Comparison of ENCODE assay signal across 9 cellular contexts in genomic region chr12:119128527-119128926, GRCh38. TPM values are rescaled to one million over a fixed set of nuclear protein-coding genes. Genes with fewer than 3 reads are reported as not detected.
"Had no signal": no experiment of that assay in that cellular context is flagged by ENCODE, and none has a peak within 500 bp of the region (broad histone marks: within the 10 kb centered on the region; RNA-seq: fewer than 3 reads in every experiment).

No MANE protein-coding gene starts in this region.

- H3K4me1 ChIP-seq: HAP-1 had no signal

- H3K9me3 ChIP-seq: HAP-1 had no signal

- ATAC-seq: HCT116, HepG2 had no signal

- DNase-seq: GM23248, GOT3, H7, HFFc6 had no signal

- H3K4me3 Mint-ChIP-seq: HFFc6, IgD-negative memory B cell had no signal

- H3K27ac ChIP-seq: GM23248, HL-60 had no signal

- H3K36me3 Mint-ChIP-seq: IgD-negative memory B cell had no signal

- H3K27ac Mint-ChIP-seq: HFFc6, IgD-negative memory B cell had no signal

- H3K27me3 Mint-ChIP-seq: IgD-negative memory B cell had no signal

- H3K9ac ChIP-seq: GM23248 had no signal

- H3K36me3 ChIP-seq: HAP-1 had no signal

- H3K4me1 Mint-ChIP-seq: IgD-negative memory B cell had no signal

- H3K4me3 ChIP-seq: GM23248, HAP-1 had no signal

- H2AFZ ChIP-seq: GM23248 had no signal

RNA-seq across cellular contexts. Expression of gene HSPB8, which starts 50.2 kb away (rescaled TPM):
- polyA plus RNA-seq: IgD-negative memory B cell had no signal
